14 cellular contexts compared by ENCODE assay signal in genomic region chr11:8281266-8281665, GRCh38. TPM values are rescaled to one million over a fixed set of nuclear protein-coding genes. Genes with fewer than 3 reads are reported as not detected.
DNase-seq lines count a peak whose midpoint lies in the region; ATAC-seq and TF ChIP-seq lines count a peak whose summit lies in the region.
"Had no signal": no experiment of that assay in that cellular context is flagged by ENCODE, and none has a peak within 500 bp of the region (broad histone marks: within the 10 kb centered on the region; RNA-seq: fewer than 3 reads in every experiment).

No MANE protein-coding gene starts in this region.

- POLR2A ChIA-PET in HEK293 (lab: Yijun Ruan, JAX) = no interaction called here

- no peak overlapping the region for H3K4me3 Mint-ChIP-seq in natural killer cell treated with Interleukin-12 subunit alpha and Interleukin-12 subunit beta and Interleukin-15 and Interleukin-18, amount 100 ng/mL, for 72 hours
- H3K4me3 Mint-ChIP-seq: CD4-positive, CD25-positive, alpha-beta regulatory T cell had no signal

- H3K9me3 Mint-ChIP-seq in natural killer cell treated with Interleukin-12 subunit alpha and Interleukin-12 subunit beta and Interleukin-15 and Interleukin-18, amount 100 ng/mL, for 72 hours = no peaks in the 10 kb centered on the region
- H3K9me3 Mint-ChIP-seq: CD4-positive, CD25-positive, alpha-beta regulatory T cell had no signal

- ATAC-seq in lower lobe of right lung = no peak
- ATAC-seq in natural killer cell treated with Interleukin-12 subunit alpha and Interleukin-12 subunit beta and Interleukin-15 and Interleukin-18, amount 100 ng/mL, for 72 hours = no peak
- ATAC-seq: GM12878, HCT116 had no signal

- no peak for TF ChIP-seq EP300 in sigmoid colon (IDR thresholded peaks at IDR 0.05)

- intact Hi-C loops in lower lobe of right lung (cut with DNase I) (no loop called here), sigmoid colon (cut with DNase I) (no loop called here), colonic mucosa (cut with DNase I) (no loop called here)

- 94% methylated on average over 2 of the region's 2 CpGs for WGBS in sigmoid colon, 2 donors

- no peak for TF ChIP-seq POLR2A in sigmoid colon (IDR thresholded peaks at IDR 0.05)

- H3K27me3 ChIP-seq in WERI-Rb-1 (ENCODE audit: insufficient read depth, low read depth, severe bottlenecking) (no peaks in the 10 kb centered on the region), lower lobe of right lung (ENCODE audit: low read depth) (peaks cover 2% of the 10 kb centered on the region), sigmoid colon (no peaks in the 10 kb centered on the region), colonic mucosa (no peaks in the 10 kb centered on the region)

- H3K4me1 ChIP-seq in HEK293 (ENCODE audit: control insufficient read depth, insufficient read depth, low read length) (no peaks in the 10 kb centered on the region), lower lobe of right lung (peaks cover 12% of the 10 kb centered on the region), sigmoid colon (peaks cover 0 to 12% (median 11%) of the 10 kb centered on the region in 4 donors), colonic mucosa (no peaks in the 10 kb centered on the region)

- no peak for TF ChIP-seq CTCF in HEK293 (tag by site-specific recombination; IDR thresholded peaks at IDR 0.05)
- TF ChIP-seq CTCF in WERI-Rb-1 (IDR thresholded peaks at IDR 0.05; ENCODE audit: low read depth, low read length) = no peak
- no peak for TF ChIP-seq CTCF in lower lobe of right lung (IDR thresholded peaks at IDR 0.05)
- no peak for TF ChIP-seq CTCF in sigmoid colon (IDR thresholded peaks at IDR 0.05)
- no peak for TF ChIP-seq CTCF in colonic mucosa (IDR thresholded peaks at IDR 0.05)

- no peaks in the 10 kb centered on the region for H3K36me3 ChIP-seq in HEK293 (ENCODE audit: control insufficient read depth in 2 of 2, insufficient read depth in 1 of 2, low read length in 2 of 2)
- H3K36me3 ChIP-seq in WERI-Rb-1 = no peaks in the 10 kb centered on the region
- no peaks in the 10 kb centered on the region for H3K36me3 ChIP-seq in lower lobe of right lung
- no peaks in the 10 kb centered on the region for H3K36me3 ChIP-seq in sigmoid colon
- H3K36me3 ChIP-seq in colonic mucosa = no peaks in the 10 kb centered on the region
- H3K36me3 ChIP-seq: BLaER1 treated with 17β-estradiol and CSF1 and Interleukin-3, amounts not matched to agents 10 nM and 100 nM had no signal

- H3K27ac ChIP-seq in HEK293 (ENCODE audit: extremely low read depth, low read depth, low read length) (no peak overlapping the region), WERI-Rb-1 (peak overlapping the region; percentile 97; the same call in 1 of the 2 replicates), lower lobe of right lung (no peak overlapping the region), sigmoid colon (no peak overlapping the region), colonic mucosa (no peak overlapping the region)
- H3K27ac ChIP-seq: BLaER1 treated with 17β-estradiol and CSF1 and Interleukin-3, amounts not matched to agents 10 nM and 100 nM; GM23248 had no signal

- H3K9me3 ChIP-seq in HEK293 (ENCODE audit: control insufficient read depth, insufficient read depth, low read depth, low read length) = no peaks in the 10 kb centered on the region
- no peaks in the 10 kb centered on the region for H3K9me3 ChIP-seq in WERI-Rb-1 (ENCODE audit: severe bottlenecking)
- no peaks in the 10 kb centered on the region for H3K9me3 ChIP-seq in lower lobe of right lung
- H3K9me3 ChIP-seq in sigmoid colon = no peaks in the 10 kb centered on the region
- H3K9me3 ChIP-seq in colonic mucosa = no peaks in the 10 kb centered on the region
- H3K9me3 ChIP-seq: BLaER1 treated with 17β-estradiol and CSF1 and Interleukin-3, amounts not matched to agents 10 nM and 100 nM had no signal

- CTCF ChIA-PET in HEK293 (lab: Yijun Ruan, JAX) = no interaction called here

- DNase-seq in WERI-Rb-1 (no peak), lower lobe of right lung (peak; percentile 6), sigmoid colon (peak; percentile 20), cerebellar cortex (ENCODE audit: low spot score) (no peak), colonic mucosa (no peak)
- no peak for DNase-seq in natural killer cell treated with Interleukin-12 subunit alpha and Interleukin-12 subunit beta and Interleukin-15 and Interleukin-18, amount 100 ng/mL, for 72 hours (ENCODE audit: low spot score)
- DNase-seq: ACHN; CD4-positive, CD25-positive, alpha-beta regulatory T cell; GM23248 had no signal

- H3K9ac ChIP-seq in colonic mucosa (ENCODE audit: low read depth in 2 of 2, low read length in 2 of 2) = no peak overlapping the region
- H3K9ac ChIP-seq: BLaER1 treated with 17β-estradiol and CSF1 and Interleukin-3, amounts not matched to agents 10 nM and 100 nM; GM23248 had no signal

- peaks cover 6 to 19% of the 10 kb centered on the region in 2 donors for H3K27me3 Mint-ChIP-seq in natural killer cell treated with Interleukin-12 subunit alpha and Interleukin-12 subunit beta and Interleukin-15 and Interleukin-18, amount 100 ng/mL, for 72 hours

- H3K27ac Mint-ChIP-seq in natural killer cell treated with Interleukin-12 subunit alpha and Interleukin-12 subunit beta and Interleukin-15 and Interleukin-18, amount 100 ng/mL, for 72 hours = no peak overlapping the region
- H3K27ac Mint-ChIP-seq: CD4-positive, CD25-positive, alpha-beta regulatory T cell had no signal

- no peak overlapping the region for H3K4me3 ChIP-seq in HEK293 (ENCODE audit: low read depth, low read length)
- H3K4me3 ChIP-seq in WERI-Rb-1 (ENCODE audit: low read depth, low read length) = no peak overlapping the region
- no peak overlapping the region for H3K4me3 ChIP-seq in lower lobe of right lung
- H3K4me3 ChIP-seq in sigmoid colon = no peak overlapping the region
- no peak overlapping the region for H3K4me3 ChIP-seq in colonic mucosa
- H3K4me3 ChIP-seq: BLaER1 treated with 17β-estradiol and CSF1 and Interleukin-3, amounts not matched to agents 10 nM and 100 nM; GM12878; GM23248 had no signal

- no peaks in the 10 kb centered on the region for H3K4me1 Mint-ChIP-seq in natural killer cell treated with Interleukin-12 subunit alpha and Interleukin-12 subunit beta and Interleukin-15 and Interleukin-18, amount 100 ng/mL, for 72 hours (ENCODE audit: low read depth in 2 of 2)
- H3K4me1 Mint-ChIP-seq: CD4-positive, CD25-positive, alpha-beta regulatory T cell had no signal

- H3K36me3 Mint-ChIP-seq in natural killer cell treated with Interleukin-12 subunit alpha and Interleukin-12 subunit beta and Interleukin-15 and Interleukin-18, amount 100 ng/mL, for 72 hours = no peaks in the 10 kb centered on the region
- H3K36me3 Mint-ChIP-seq: CD4-positive, CD25-positive, alpha-beta regulatory T cell had no signal

TF ChIP-seq in HEK293, 187 proteins besides CTCF, POLR2A, EP300 and RAD21:
- TF ChIP-seq ZNF133 (tag by site-specific recombination; IDR thresholded peaks at IDR 0.05) (peak; percentile 74), ZNF404 (tag by site-specific recombination; IDR thresholded peaks at IDR 0.05) (no peak), ZNF624 (tag by site-specific recombination; IDR thresholded peaks at IDR 0.05) (no peak), ZNF629 (tag by site-specific recombination; IDR thresholded peaks at IDR 0.05) (no peak)
TF ChIP-seq in HEK293: peak in this region for 1.

RNA-seq across cellular contexts. Expression of gene LMO1, which starts 17.6 kb away (rescaled TPM):
- total RNA-seq in lower lobe of right lung (not detected), sigmoid colon (1 to 10 TPM in 1 of 4 donors, under 1 TPM in 1, not detected in 2; 0.66 to 1.8 TPM), colonic mucosa (not detected)
- under 1 TPM in 1 of 3 donors, not detected in 2; 0.04 TPM for polyA plus RNA-seq in sigmoid colon
- not detected for total RNA-seq in natural killer cell treated with Interleukin-12 subunit alpha and Interleukin-12 subunit beta and Interleukin-15 and Interleukin-18, amount 100 ng/mL, for 72 hours
- total RNA-seq: CD4-positive, CD25-positive, alpha-beta regulatory T cell; Daoy; GM12878; GM23248 had no signal
- polyA plus RNA-seq: GM12878, GM23248 had no signal

Comparison
In these comparisons a context has a peak if more than half of its experiments do, and no peak if none do; other contexts are left out.
1. DNase-seq: peak in lower lobe of right lung (single experiment) and sigmoid colon (single experiment); none in WERI-Rb-1 (single experiment), natural killer cell treated with Interleukin-12 subunit alpha and Interleukin-12 subunit beta and Interleukin-15 and Interleukin-18, amount 100 ng/mL, for 72 hours (single experiment), cerebellar cortex (single experiment) and colonic mucosa (single experiment).